Comparison of ENCODE assay signal across 10 cellular contexts in genomic region chr6:34272022-34272926, GRCh38. TPM values are rescaled to one million over a fixed set of nuclear protein-coding genes. Genes with fewer than 3 reads are reported as not detected.
DNase-seq lines count a peak whose midpoint lies in the region; ATAC-seq and TF ChIP-seq lines count a peak whose summit lies in the region.
"Had no signal": no experiment of that assay in that cellular context is flagged by ENCODE, and none has a peak within 500 bp of the region (broad histone marks: within the 10 kb centered on the region; RNA-seq: fewer than 3 reads in every experiment).

No MANE protein-coding gene starts in this region.

- H3K9me3 Mint-ChIP-seq in stimulated activated naive B cell treated with anti-CD40 and anti-IgM and Interleukin-4, amounts not matched to agents 10 μg/mL and 1 μg/mL and 100 μg/mL, for 72 hours, result no peaks in the 10 kb centered on the region

- H3K9me3 ChIP-seq in left ventricle myocardium inferior (replicated peaks), result no peaks in the 10 kb centered on the region

- in situ Hi-C loops in GM13976 (cut with MboI; ENCODE audit: low sequenced_read_pairs, unreplicated experiment), result no loop called here

- H3K36me3 ChIP-seq in left ventricle myocardium inferior, result no peaks in the 10 kb centered on the region

- peaks cover 43% of the 10 kb centered on the region for H3K4me1 ChIP-seq in left ventricle myocardium inferior

- no peaks in the 10 kb centered on the region for H3K27me3 Mint-ChIP-seq in stimulated activated naive B cell treated with anti-CD40 and anti-IgM and Interleukin-4, amounts not matched to agents 10 μg/mL and 1 μg/mL and 100 μg/mL, for 72 hours

- H3K4me3 ChIP-seq in left ventricle myocardium inferior, result no peak overlapping the region

- TF ChIP-seq CTCF in GM13976 (IDR thresholded peaks at IDR 0.05; ENCODE audit: borderline replicate concordance, control extremely low read depth, extremely low read depth, insufficient read depth, missing control alignments), result no peak
- TF ChIP-seq CTCF in left ventricle myocardium inferior (IDR thresholded peaks at IDR 0.05; ENCODE audit: borderline replicate concordance), result no peak

- peak overlapping the region; percentile 69 to 73 for H3K4me3 Mint-ChIP-seq in stimulated activated naive B cell treated with anti-CD40 and anti-IgM and Interleukin-4, amounts not matched to agents 10 μg/mL and 1 μg/mL and 100 μg/mL, for 72 hours

- peaks cover 3 to 9% of the 10 kb centered on the region in 2 donors for H3K36me3 Mint-ChIP-seq in stimulated activated naive B cell treated with anti-CD40 and anti-IgM and Interleukin-4, amounts not matched to agents 10 μg/mL and 1 μg/mL and 100 μg/mL, for 72 hours

- DNase-seq in GM13976 (ENCODE audit: low spot score) (peak; percentile 30), RPMI8226 (peak; percentile 31), left ventricle myocardium inferior (peak; percentile 24), NCI-H526 treated with DMSO at 0.1 percent for 48 hours (lab: John Stamatoyannopoulos, UW) (no peak)
- DNase-seq in stimulated activated naive B cell treated with anti-CD40 and anti-IgM and Interleukin-4, amounts not matched to agents 10 μg/mL and 1 μg/mL and 100 μg/mL, for 72 hours, result peak; percentile 21
- DNase-seq: NCI-H2081 treated with DMSO at 0.1 percent for 48 hours; stimulated activated CD8-positive, alpha-beta memory T cell treated with anti-CD3 and anti-CD28 coated beads, Interleukin-4, amount 100 ng/mL, for 48 hours had no signal

- H3K27me3 ChIP-seq in left ventricle myocardium inferior (ENCODE audit: low read depth), result no peaks in the 10 kb centered on the region

- peak overlapping the region; percentile 87 for H3K27ac ChIP-seq in left ventricle myocardium inferior (replicated peaks)
- H3K27ac ChIP-seq: VCaP had no signal

- no peak overlapping the region for H3K27ac Mint-ChIP-seq in stimulated activated naive B cell treated with anti-CD40 and anti-IgM and Interleukin-4, amounts not matched to agents 10 μg/mL and 1 μg/mL and 100 μg/mL, for 72 hours

- intact Hi-C loops in left ventricle myocardium inferior (cut with micrococcal nuclease), result no loop called here

- ATAC-seq in stimulated activated naive B cell treated with anti-CD40 and anti-IgM and Interleukin-4, amounts not matched to agents 10 μg/mL and 1 μg/mL and 100 μg/mL, for 72 hours (replicated peaks), result peak; percentile 45 to 62
- no peak for ATAC-seq in GM18907 (IDR thresholded peaks at IDR 0.05; ENCODE audit: unreplicated experiment)
- ATAC-seq in HG03045 (IDR thresholded peaks at IDR 0.05; ENCODE audit: unreplicated experiment), result no peak

- H3K4me1 Mint-ChIP-seq in stimulated activated naive B cell treated with anti-CD40 and anti-IgM and Interleukin-4, amounts not matched to agents 10 μg/mL and 1 μg/mL and 100 μg/mL, for 72 hours, result peaks cover 32 to 53% of the 10 kb centered on the region in 2 donors

RNA-seq across cellular contexts. Expression of gene SMIM29, which starts 23.5 kb away (rescaled TPM):
- 27.1 TPM for total RNA-seq in left ventricle myocardium inferior

RNA-seq across cellular contexts. Expression of gene HMGA1, which starts 35.6 kb away (rescaled TPM):
- 46.7 TPM for total RNA-seq in left ventricle myocardium inferior

Comparison
In these comparisons a context has a peak if more than half of its experiments do, and no peak if none do; other contexts are left out.
1. ATAC-seq: peak in stimulated activated naive B cell treated with anti-CD40 and anti-IgM and Interleukin-4, amounts not matched to agents 10 μg/mL and 1 μg/mL and 100 μg/mL, for 72 hours (2 of 2); none in GM18907 (single experiment) and HG03045 (single experiment).